In the genomic region with DNA sequence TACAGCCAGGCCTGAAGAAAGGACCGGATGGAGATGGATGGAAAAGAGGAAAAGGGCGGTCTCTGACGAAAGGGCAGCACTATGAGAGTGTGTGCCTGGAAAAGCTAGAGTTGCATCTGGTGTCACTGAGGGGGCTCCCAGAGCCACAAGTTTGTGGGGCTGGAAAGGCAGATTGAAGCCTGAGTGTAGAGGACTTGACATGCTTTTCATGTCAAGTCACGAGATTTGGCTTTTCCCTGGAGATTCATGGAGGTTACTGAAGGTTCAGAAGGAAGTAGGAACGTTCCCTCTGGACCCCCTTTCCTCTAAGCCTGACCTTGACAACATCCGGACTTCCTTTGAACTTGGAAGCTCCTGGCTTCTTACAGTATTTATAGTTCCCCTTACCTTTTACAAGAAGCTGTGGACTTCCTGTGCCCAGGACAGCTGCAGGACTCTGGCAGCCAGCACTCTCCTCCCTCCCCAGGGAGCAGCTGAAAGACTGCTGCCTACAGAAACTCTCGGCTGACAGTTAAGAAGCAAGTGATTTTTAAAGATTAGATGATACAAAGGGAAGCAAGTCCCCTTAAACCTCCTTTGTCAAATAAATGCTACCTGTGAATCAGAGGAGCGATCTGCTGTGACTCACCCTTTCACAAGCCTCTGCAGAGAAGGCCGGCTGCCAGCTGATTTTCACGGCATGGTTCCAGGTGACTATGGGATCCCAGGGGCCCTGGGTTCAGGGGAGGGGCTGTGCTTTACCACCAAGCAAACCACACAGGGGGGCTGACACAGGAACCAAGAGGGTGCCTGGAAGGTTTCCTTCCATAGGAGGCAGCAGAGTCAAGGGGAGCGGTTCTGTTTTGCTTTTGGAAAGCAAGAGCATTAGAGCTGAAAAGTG, we compare ENCODE assay signal across 1 cellular context.
A peak's percentile ranks its signal among the peaks of the same experiment; 100 is the strongest.
TF ChIP-seq lines count a peak whose summit lies in the region.

No MANE protein-coding gene starts in this region.

TF ChIP-seq in K562, 482 proteins besides CTCF, POLR2A, EP300 and RAD21 (continued from another document and continues in another):
- TF ChIP-seq CHD1 (IDR thresholded peaks at IDR 0.05; ENCODE audit: low read length) (no peak), SOX6 (IDR thresholded peaks at IDR 0.05) (peak; percentile 83), ZNF766 (CRISPR knock-in tag; conservative IDR thresholded peaks at IDR 0.05) (peak; percentile 54; the same call in 1 of the 2 replicates), MYNN (IDR thresholded peaks at IDR 0.05) (0 out of 2 replicates have a peak, but pooled peaks have one; percentile 16), MYNN (CRISPR knock-in tag; IDR thresholded peaks at IDR 0.05) (no peak), ZEB2 (IDR thresholded peaks at IDR 0.05) (peak; percentile 71; the same call in 1 of the 2 replicates), SMC3 (conservative IDR thresholded peaks at IDR 0.05; ENCODE audit: insufficient read depth, low read depth, low read length) (0 out of 2 replicates have a peak, but pooled peaks have one; percentile 6), TCF7 (IDR thresholded peaks at IDR 0.05; ENCODE audit: borderline replicate concordance) (no peak), ZNF57 (CRISPR knock-in tag; IDR thresholded peaks at IDR 0.05) (no peak), TBL1XR1 (IDR thresholded peaks at IDR 0.05; ENCODE audit: low read length in 2 of 2) (no peak), ETV6 (IDR thresholded peaks at IDR 0.05; ENCODE audit: borderline replicate concordance in 1 of 2, low read depth in 2 of 2, low read length in 1 of 2) (no peak), ETV6 (CRISPR knock-in tag; IDR thresholded peaks at IDR 0.05; ENCODE audit: borderline replicate concordance) (no peak), POLR2AphosphoS2 (IDR thresholded peaks at IDR 0.05; ENCODE audit: low read length) (no peak), KLF1 (tag; IDR thresholded peaks at IDR 0.05) (no peak), ZNF347 (CRISPR knock-in tag; IDR thresholded peaks at IDR 0.05; ENCODE audit: low read depth) (no peak), PATZ1 (CRISPR knock-in tag; IDR thresholded peaks at IDR 0.05; ENCODE audit: borderline replicate concordance) (no peak), CBFA2T3 (IDR thresholded peaks at IDR 0.05) (peak; percentile 55), ZNF695 (CRISPR knock-in tag; IDR thresholded peaks at IDR 0.05) (no peak), RERE (CRISPR knock-in tag; IDR thresholded peaks at IDR 0.05; ENCODE audit: borderline replicate concordance) (no peak), BACH1 (tag; IDR thresholded peaks at IDR 0.05) (no peak), XRCC4 (IDR thresholded peaks at IDR 0.05; ENCODE audit: extremely low read depth, insufficient read depth, insufficient read length) (no peak), SMARCB1 (IDR thresholded peaks at IDR 0.05; ENCODE audit: insufficient read length, low read depth) (no peak), STAT6 (CRISPR knock-in tag; IDR thresholded peaks at IDR 0.05) (no peak), ETV1 (tag; conservative IDR thresholded peaks at IDR 0.05; ENCODE audit: low read depth) (no peak), TAF15 (IDR thresholded peaks at IDR 0.05; ENCODE audit: low read depth, low read length) (no peak), GTF3C2 (IDR thresholded peaks at IDR 0.05; ENCODE audit: borderline replicate concordance, extremely low read depth, insufficient read length) (no peak), ZNF780A (CRISPR knock-in tag; IDR thresholded peaks at IDR 0.05) (no peak), RHOXF2B (CRISPR knock-in tag; conservative IDR thresholded peaks at IDR 0.05) (no peak), ZNF75A (CRISPR knock-in tag; IDR thresholded peaks at IDR 0.05) (no peak), SAP30 (IDR thresholded peaks at IDR 0.05; ENCODE audit: borderline replicate concordance, insufficient read depth, low read depth, low read length, poor library complexity, severe bottlenecking) (no peak), ARID1B (IDR thresholded peaks at IDR 0.05) (peak; percentile 59), NR4A1 (CRISPR knock-in tag; IDR thresholded peaks at IDR 0.05) (no peak), NR4A1 (tag; IDR thresholded peaks at IDR 0.05) (no peak)
- TF ChIP-seq, protein P1, sequence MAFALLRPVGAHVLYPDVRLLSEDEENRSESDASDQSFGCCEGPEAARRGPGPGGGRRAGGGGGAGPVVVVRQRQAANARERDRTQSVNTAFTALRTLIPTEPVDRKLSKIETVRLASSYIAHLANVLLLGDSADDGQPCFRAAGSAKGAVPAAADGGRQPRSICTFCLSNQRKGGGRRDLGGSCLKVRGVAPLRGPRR (CRISPR knock-in tag; IDR thresholded peaks at IDR 0.05): no peak
- TF ChIP-seq, protein P2, sequence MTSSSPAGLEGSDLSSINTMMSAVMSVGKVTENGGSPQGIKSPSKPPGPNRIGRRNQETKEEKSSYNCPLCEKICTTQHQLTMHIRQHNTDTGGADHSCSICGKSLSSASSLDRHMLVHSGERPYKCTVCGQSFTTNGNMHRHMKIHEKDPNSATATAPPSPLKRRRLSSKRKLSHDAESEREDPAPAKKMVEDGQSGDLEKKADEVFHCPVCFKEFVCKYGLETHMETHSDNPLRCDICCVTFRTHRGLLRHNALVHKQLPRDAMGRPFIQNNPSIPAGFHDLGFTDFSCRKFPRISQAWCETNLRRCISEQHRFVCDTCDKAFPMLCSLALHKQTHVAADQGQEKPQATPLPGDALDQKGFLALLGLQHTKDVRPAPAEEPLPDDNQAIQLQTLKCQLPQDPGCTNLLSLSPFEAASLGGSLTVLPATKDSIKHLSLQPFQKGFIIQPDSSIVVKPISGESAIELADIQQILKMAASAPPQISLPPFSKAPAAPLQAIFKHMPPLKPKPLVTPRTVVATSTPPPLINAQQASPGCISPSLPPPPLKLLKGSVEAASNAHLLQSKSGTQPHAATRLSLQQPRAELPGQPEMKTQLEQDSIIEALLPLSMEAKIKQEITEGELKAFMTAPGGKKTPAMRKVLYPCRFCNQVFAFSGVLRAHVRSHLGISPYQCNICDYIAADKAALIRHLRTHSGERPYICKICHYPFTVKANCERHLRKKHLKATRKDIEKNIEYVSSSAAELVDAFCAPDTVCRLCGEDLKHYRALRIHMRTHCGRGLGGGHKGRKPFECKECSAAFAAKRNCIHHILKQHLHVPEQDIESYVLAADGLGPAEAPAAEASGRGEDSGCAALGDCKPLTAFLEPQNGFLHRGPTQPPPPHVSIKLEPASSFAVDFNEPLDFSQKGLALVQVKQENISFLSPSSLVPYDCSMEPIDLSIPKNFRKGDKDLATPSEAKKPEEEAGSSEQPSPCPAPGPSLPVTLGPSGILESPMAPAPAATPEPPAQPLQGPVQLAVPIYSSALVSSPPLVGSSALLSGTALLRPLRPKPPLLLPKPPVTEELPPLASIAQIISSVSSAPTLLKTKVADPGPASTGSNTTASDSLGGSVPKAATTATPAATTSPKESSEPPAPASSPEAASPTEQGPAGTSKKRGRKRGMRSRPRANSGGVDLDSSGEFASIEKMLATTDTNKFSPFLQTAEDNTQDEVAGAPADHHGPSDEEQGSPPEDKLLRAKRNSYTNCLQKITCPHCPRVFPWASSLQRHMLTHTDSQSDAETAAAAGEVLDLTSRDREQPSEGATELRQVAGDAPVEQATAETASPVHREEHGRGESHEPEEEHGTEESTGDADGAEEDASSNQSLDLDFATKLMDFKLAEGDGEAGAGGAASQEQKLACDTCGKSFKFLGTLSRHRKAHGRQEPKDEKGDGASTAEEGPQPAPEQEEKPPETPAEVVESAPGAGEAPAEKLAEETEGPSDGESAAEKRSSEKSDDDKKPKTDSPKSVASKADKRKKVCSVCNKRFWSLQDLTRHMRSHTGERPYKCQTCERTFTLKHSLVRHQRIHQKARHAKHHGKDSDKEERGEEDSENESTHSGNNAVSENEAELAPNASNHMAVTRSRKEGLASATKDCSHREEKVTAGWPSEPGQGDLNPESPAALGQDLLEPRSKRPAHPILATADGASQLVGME (CRISPR knock-in tag; IDR thresholded peaks at IDR 0.05): no peak
- TF ChIP-seq, protein P3, sequence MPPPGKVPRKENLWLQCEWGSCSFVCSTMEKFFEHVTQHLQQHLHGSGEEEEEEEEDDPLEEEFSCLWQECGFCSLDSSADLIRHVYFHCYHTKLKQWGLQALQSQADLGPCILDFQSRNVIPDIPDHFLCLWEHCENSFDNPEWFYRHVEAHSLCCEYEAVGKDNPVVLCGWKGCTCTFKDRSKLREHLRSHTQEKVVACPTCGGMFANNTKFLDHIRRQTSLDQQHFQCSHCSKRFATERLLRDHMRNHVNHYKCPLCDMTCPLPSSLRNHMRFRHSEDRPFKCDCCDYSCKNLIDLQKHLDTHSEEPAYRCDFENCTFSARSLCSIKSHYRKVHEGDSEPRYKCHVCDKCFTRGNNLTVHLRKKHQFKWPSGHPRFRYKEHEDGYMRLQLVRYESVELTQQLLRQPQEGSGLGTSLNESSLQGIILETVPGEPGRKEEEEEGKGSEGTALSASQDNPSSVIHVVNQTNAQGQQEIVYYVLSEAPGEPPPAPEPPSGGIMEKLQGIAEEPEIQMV (tag; conservative IDR thresholded peaks at IDR 0.05; ENCODE audit: low read depth): no peak
